In the genomic region with DNA sequence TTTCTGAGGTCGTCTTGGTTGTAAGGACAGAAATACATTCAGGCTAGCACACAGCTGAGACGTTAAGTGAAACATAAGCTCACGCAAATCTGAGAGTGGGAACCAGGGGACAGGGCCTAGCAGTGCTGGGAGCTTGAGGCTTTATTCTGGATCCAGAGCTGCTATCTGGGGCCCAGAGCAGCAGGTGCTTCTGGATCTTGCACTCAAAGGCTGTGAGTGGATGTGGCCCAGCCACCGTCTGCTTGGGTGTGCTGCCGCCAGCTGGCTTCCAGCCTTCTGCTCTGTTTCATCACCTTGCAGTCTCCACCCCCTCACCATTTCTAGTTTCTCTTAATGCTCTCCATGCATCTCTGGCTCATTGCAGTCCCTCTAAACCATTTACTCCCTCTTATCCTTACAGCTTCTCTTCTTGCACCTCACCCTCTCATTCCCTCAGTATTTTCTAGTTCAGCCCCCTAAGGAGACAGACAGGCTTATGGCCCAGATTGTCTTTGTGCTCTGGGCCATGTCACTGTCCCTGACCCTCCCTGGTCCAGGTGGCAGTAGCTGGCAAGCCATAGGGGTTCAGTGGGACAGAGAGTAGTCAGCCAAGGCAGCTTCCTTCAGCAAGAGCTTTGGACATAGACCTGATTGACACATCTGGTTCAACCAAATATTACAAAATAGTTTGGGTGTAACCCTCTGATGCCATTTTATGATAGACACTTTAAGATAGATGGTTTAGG, we compare ENCODE assay signal across 1 cellular context.
TF ChIP-seq lines count a peak whose summit lies in the region.

No MANE protein-coding gene starts in this region.

TF ChIP-seq in GM23338, 12 proteins besides CTCF, POLR2A, EP300 and RAD21 (continued from another document):
- TF ChIP-seq, protein P1, sequence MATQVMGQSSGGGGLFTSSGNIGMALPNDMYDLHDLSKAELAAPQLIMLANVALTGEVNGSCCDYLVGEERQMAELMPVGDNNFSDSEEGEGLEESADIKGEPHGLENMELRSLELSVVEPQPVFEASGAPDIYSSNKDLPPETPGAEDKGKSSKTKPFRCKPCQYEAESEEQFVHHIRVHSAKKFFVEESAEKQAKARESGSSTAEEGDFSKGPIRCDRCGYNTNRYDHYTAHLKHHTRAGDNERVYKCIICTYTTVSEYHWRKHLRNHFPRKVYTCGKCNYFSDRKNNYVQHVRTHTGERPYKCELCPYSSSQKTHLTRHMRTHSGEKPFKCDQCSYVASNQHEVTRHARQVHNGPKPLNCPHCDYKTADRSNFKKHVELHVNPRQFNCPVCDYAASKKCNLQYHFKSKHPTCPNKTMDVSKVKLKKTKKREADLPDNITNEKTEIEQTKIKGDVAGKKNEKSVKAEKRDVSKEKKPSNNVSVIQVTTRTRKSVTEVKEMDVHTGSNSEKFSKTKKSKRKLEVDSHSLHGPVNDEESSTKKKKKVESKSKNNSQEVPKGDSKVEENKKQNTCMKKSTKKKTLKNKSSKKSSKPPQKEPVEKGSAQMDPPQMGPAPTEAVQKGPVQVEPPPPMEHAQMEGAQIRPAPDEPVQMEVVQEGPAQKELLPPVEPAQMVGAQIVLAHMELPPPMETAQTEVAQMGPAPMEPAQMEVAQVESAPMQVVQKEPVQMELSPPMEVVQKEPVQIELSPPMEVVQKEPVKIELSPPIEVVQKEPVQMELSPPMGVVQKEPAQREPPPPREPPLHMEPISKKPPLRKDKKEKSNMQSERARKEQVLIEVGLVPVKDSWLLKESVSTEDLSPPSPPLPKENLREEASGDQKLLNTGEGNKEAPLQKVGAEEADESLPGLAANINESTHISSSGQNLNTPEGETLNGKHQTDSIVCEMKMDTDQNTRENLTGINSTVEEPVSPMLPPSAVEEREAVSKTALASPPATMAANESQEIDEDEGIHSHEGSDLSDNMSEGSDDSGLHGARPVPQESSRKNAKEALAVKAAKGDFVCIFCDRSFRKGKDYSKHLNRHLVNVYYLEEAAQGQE (IDR thresholded peaks at IDR 0.05; ENCODE audit: unreplicated experiment): no peak
- TF ChIP-seq STAT1 (IDR thresholded peaks at IDR 0.05; ENCODE audit: unreplicated experiment) (no peak), JUNB (IDR thresholded peaks at IDR 0.05; ENCODE audit: unreplicated experiment) (no peak), ZNF462 (CRISPR knock-in tag; IDR thresholded peaks at IDR 0.05) (no peak), ZNF331 (CRISPR knock-in tag; IDR thresholded peaks at IDR 0.05; ENCODE audit: low read depth) (no peak)
TF ChIP-seq in GM23338: peak in this region for 0.
